ENCODE assay signal across 8 cellular contexts in genomic region chr12:6493580-6494350, GRCh38. TPM values are rescaled to one million over a fixed set of nuclear protein-coding genes. Genes with fewer than 3 reads are reported as not detected.
DNase-seq lines count a peak whose midpoint lies in the region; ATAC-seq and TF ChIP-seq lines count a peak whose summit lies in the region.

Gene NCAPD2, plus strand, starts transcription at chr12:6494102. Its CDS starts 997 bp downstream, at chr12:6495099.

- H3K27ac ChIP-seq in adipose tissue (ENCODE audit: low read depth, low read length) (peak within 1 kb of the TSS; percentile 66), heart left ventricle (peak within 1 kb of the TSS; percentile 86 to 99 (median 98)), upper lobe of left lung (peak within 1 kb of the TSS; percentile 94 to 99 (median 96))

- ATAC-seq in HG02798 (IDR thresholded peaks at IDR 0.05; ENCODE audit: poor library complexity, unreplicated experiment) (peak; percentile 93), heart left ventricle (peak; percentile 92 to 96 (median 96)), upper lobe of left lung (ENCODE audit: low FRiP score in 2 of 2) (peak; percentile 96 to 98)

- H3K4me1 ChIP-seq in heart left ventricle (peaks cover 0 to 30% (median 20%) of the 10 kb centered on the region in 12 donors), upper lobe of left lung (peaks cover 18 to 26% (median 21%) of the 10 kb centered on the region in 4 donors)

- TF ChIP-seq CTCF in GM12875 (IDR thresholded peaks at IDR 0.05; ENCODE audit: borderline replicate concordance, insufficient read depth, low read depth, low read length) = peak; percentile 24; the same call in 1 of the 2 replicates
- peak in 10 of 12 donors; percentile 8 to 49 (median 30) for TF ChIP-seq CTCF in heart left ventricle (IDR thresholded peaks at IDR 0.05)
- TF ChIP-seq CTCF in upper lobe of left lung (IDR thresholded peaks at IDR 0.05) = peak; percentile 45 to 83 (median 78)

- TF ChIP-seq POLR2A in heart left ventricle (IDR thresholded peaks at IDR 0.05) = peak in 1 of 2 donors; percentile 64
- TF ChIP-seq POLR2A in upper lobe of left lung (IDR thresholded peaks at IDR 0.05) = peak in 1 of 4 donors; percentile 61

- intact Hi-C loops in heart left ventricle (cut with DNase I) (loop anchor here in 8 of 10 donors (1.0 to 5.0 kb wide), 6 partner anchors 23 to 71 kb away; partner anchors contain the start of genes GAPDH (in 6 of the 8) and VAMP1 (in 2 of the 8)), posterior cingulate gyrus (cut with DNase I) (loop anchor here (1.0 to 2.0 kb wide), 2 partner anchors 22 to 39 kb away; no protein-coding TSS in a partner anchor)

- H3K9me3 ChIP-seq in heart left ventricle (no peaks in the 10 kb centered on the region), upper lobe of left lung (no peaks in the 10 kb centered on the region)

- H3K27me3 ChIP-seq in heart left ventricle = no peaks in the 10 kb centered on the region
- H3K27me3 ChIP-seq in upper lobe of left lung = no peaks in the 10 kb centered on the region

- peak within 1 kb of the TSS; percentile 88 for H3K4me3 ChIP-seq in GM12875 (ENCODE audit: low read depth, low read length)
- peak within 1 kb of the TSS; percentile 42 to 94 (median 86) for H3K4me3 ChIP-seq in heart left ventricle
- peak within 1 kb of the TSS; percentile 83 to 92 (median 88) for H3K4me3 ChIP-seq in upper lobe of left lung

- DNase-seq in NCI-H1436 (lab: John Stamatoyannopoulos, UW) (peak; percentile 95), T follicular helper cell (ENCODE audit: low read depth) (peak; percentile 93), heart left ventricle (peak; percentile 93 to 97 (median 96)), posterior cingulate gyrus (peak; percentile 94 to 99 (median 98)), upper lobe of left lung (peak; percentile 97 to 99)

- no peak for TF ChIP-seq EP300 in upper lobe of left lung (IDR thresholded peaks at IDR 0.05)

- 0 to 1% (median 0%) methylated on average over 52 to 54 of the region's 54 CpGs for WGBS in adipose tissue, 3 donors
- WGBS in heart left ventricle, 4 donors = 0% methylated on average over 33 to 54 of the region's 54 CpGs
- WGBS in upper lobe of left lung, 2 donors = 0% methylated on average over 13 to 42 of the region's 54 CpGs

- H3K36me3 ChIP-seq in heart left ventricle = peaks cover 0 to 52% (median 37%) of the 10 kb centered on the region in 9 donors
- peaks cover 0 to 36% (median 10%) of the 10 kb centered on the region in 4 donors for H3K36me3 ChIP-seq in upper lobe of left lung

RNA-seq across cellular contexts. Expression of gene NCAPD2, which starts in this region (rescaled TPM):
- polyA plus RNA-seq in adipose tissue (1 to 10 TPM; 5.5 to 7.4 (median 7.1) TPM), heart left ventricle (1 to 10 TPM; 3.3 to 8.1 TPM)
- total RNA-seq in heart left ventricle (10 to 100 TPM in 8 of 9 donors, 1 to 10 TPM in 1; 8.4 to 22.4 (median 11.3) TPM), upper lobe of left lung (10 to 100 TPM; 15.4 to 43.0 (median 25.5) TPM)

Comparison
In these comparisons a context has a peak if more than half of its experiments do, and no peak if none do; other contexts are left out.
1. Peak in every context shown above with its lines: DNase-seq, ATAC-seq, H3K4me3 ChIP-seq and H3K27ac ChIP-seq.
2. CTCF ChIP-seq: peak in every context shown above with its lines; median percentile 78 in upper lobe of left lung; 30 in heart left ventricle; 24 in GM12875.